Comparison of ENCODE assay signal across 16 cellular contexts in the genomic region with DNA sequence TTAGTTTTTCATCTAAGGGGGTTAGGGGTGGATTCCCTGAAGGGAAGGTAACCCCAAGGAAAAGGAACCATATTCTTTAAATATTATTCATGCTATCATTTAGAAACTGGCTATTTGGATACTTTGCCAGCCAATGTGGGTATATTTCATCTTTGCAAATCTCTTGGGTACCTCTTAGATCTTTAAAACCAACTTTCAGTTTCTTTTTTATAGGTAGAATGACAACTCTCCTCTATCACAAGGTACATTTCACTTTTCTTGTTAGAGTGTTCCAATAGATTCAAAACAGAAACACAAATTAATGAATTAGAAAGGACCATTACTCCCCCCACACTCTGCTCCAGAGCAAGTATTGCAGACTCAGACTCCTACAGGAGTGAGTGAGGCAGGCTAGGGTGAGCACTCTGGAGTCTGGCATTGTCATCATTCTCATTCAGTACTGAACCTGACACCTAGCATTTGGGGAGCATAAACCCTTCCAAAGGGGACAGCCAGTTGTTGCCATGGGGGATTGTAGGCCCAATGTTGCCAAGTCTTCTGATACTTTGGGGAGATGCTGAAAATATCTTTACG. TPM values are rescaled to one million over a fixed set of nuclear protein-coding genes. Genes with fewer than 3 reads are reported as not detected.
DNase-seq lines count a peak whose midpoint lies in the region; ATAC-seq and TF ChIP-seq lines count a peak whose summit lies in the region.
"Had no signal": no experiment of that assay in that cellular context is flagged by ENCODE, and none has a peak within 500 bp of the region (broad histone marks: within the 10 kb centered on the region; RNA-seq: fewer than 3 reads in every experiment).

No MANE protein-coding gene starts in this region.

- H3K27ac Mint-ChIP-seq in CD8-positive, alpha-beta memory T cell, result peak overlapping the region in 6 of 8 donors; percentile 25 to 86 (median 70)
- peak overlapping the region; percentile 63 for H3K27ac Mint-ChIP-seq in activated CD8-positive, alpha-beta T cell treated with anti-CD3 and anti-CD28 coated beads for 36 hours
- peak overlapping the region; percentile 83 to 100 (median 97) for H3K27ac Mint-ChIP-seq in naive thymus-derived CD4-positive, alpha-beta T cell
- H3K27ac Mint-ChIP-seq: B cell, nephron progenitor cell had no signal

- peaks cover 50% of the 10 kb centered on the region for H3K4me1 ChIP-seq in CD8-positive, alpha-beta memory T cell (ENCODE audit: insufficient read depth, low read length)
- peaks cover 9 to 44% of the 10 kb centered on the region in 2 donors for H3K4me1 ChIP-seq in naive thymus-derived CD4-positive, alpha-beta T cell (ENCODE audit: control insufficient read depth in 2 of 2, insufficient read depth in 2 of 2, low read length in 2 of 2)
- no peaks in the 10 kb centered on the region for H3K4me1 ChIP-seq in colonic mucosa

- intact Hi-C loops in activated CD8-positive, alpha-beta T cell treated with anti-CD3 and anti-CD28 coated beads for 36 hours (cut with micrococcal nuclease), result no loop called here
- intact Hi-C loops in naive thymus-derived CD4-positive, alpha-beta T cell (cut with micrococcal nuclease), result loop anchor here in 1 of 2 donors (1.0 to 10.0 kb wide), 3 partner anchors 13 to 239 kb away; partner anchors contain the start of genes MACO1 and SYF2
- intact Hi-C loops in colonic mucosa (cut with DNase I), result no loop called here

- no peak overlapping the region for H3K9ac ChIP-seq in colonic mucosa (ENCODE audit: low read depth in 2 of 2, low read length in 2 of 2)

- POLR2A ChIA-PET in CD8-positive, alpha-beta memory T cell (lab: Charles Lee), result no interaction called here
- POLR2A ChIA-PET in activated CD8-positive, alpha-beta T cell treated with anti-CD3 and anti-CD28 coated beads for 36 hours (lab: Charles Lee), result no interaction called here
- POLR2A ChIA-PET in naive thymus-derived CD4-positive, alpha-beta T cell (lab: Charles Lee), result interaction anchor here (1.0 to 4.0 kb wide), 4 partner anchors 9 to 226 kb away, joined by 3 to 24 read pairs (median 6); partner anchors contain the start of genes MACO1 and RSRP1

- no peaks in the 10 kb centered on the region for H3K9me3 ChIP-seq in CD8-positive, alpha-beta memory T cell (ENCODE audit: low read length)
- H3K9me3 ChIP-seq in naive thymus-derived CD4-positive, alpha-beta T cell (ENCODE audit: control insufficient read depth in 2 of 3, low read length in 3 of 3), result no peaks in the 10 kb centered on the region
- H3K9me3 ChIP-seq in colonic mucosa, result no peaks in the 10 kb centered on the region

- TF ChIP-seq CTCF in activated CD8-positive, alpha-beta T cell treated with anti-CD3 and anti-CD28 coated beads for 36 hours (IDR thresholded peaks at IDR 0.05), result no peak
- TF ChIP-seq CTCF in colonic mucosa (IDR thresholded peaks at IDR 0.05), result no peak

- peak overlapping the region; percentile 14 for H3K4me3 ChIP-seq in CD8-positive, alpha-beta memory T cell (ENCODE audit: low read length)
- peak overlapping the region; percentile 37 for H3K4me3 ChIP-seq in naive thymus-derived CD4-positive, alpha-beta T cell (ENCODE audit: low read length)
- no peak overlapping the region for H3K4me3 ChIP-seq in colonic mucosa
- H3K4me3 ChIP-seq: lung had no signal

- peaks cover 0 to 41% (median 4%) of the 10 kb centered on the region in 3 donors for H3K36me3 Mint-ChIP-seq in CD8-positive, alpha-beta memory T cell
- H3K36me3 Mint-ChIP-seq in activated CD8-positive, alpha-beta T cell treated with anti-CD3 and anti-CD28 coated beads for 36 hours (ENCODE audit: low read depth), result peaks cover 4% of the 10 kb centered on the region
- peaks cover 0 to 14% (median 13%) of the 10 kb centered on the region in 5 donors for H3K36me3 Mint-ChIP-seq in naive thymus-derived CD4-positive, alpha-beta T cell

- H3K27me3 ChIP-seq in CD8-positive, alpha-beta memory T cell (ENCODE audit: insufficient read depth, low read length, poor library complexity, severe bottlenecking), result no peaks in the 10 kb centered on the region
- H3K27me3 ChIP-seq in naive thymus-derived CD4-positive, alpha-beta T cell (ENCODE audit: control insufficient read depth in 2 of 2, insufficient read depth in 2 of 2, low read length in 2 of 2), result no peaks in the 10 kb centered on the region
- H3K27me3 ChIP-seq in colonic mucosa, result no peaks in the 10 kb centered on the region

- CTCF ChIA-PET in CD8-positive, alpha-beta memory T cell (lab: Charles Lee), result no interaction called here
- CTCF ChIA-PET in activated CD8-positive, alpha-beta T cell treated with anti-CD3 and anti-CD28 coated beads for 36 hours (lab: Charles Lee), result no interaction called here
- CTCF ChIA-PET in naive thymus-derived CD4-positive, alpha-beta T cell (lab: Charles Lee), result interaction anchor here (2.2 kb wide), 1 partner anchor 42 kb away, joined by 5 read pairs; no protein-coding TSS in a partner anchor

- no peaks in the 10 kb centered on the region for H3K9me3 Mint-ChIP-seq in CD8-positive, alpha-beta memory T cell
- H3K9me3 Mint-ChIP-seq in activated CD8-positive, alpha-beta T cell treated with anti-CD3 and anti-CD28 coated beads for 36 hours, result no peaks in the 10 kb centered on the region
- no peaks in the 10 kb centered on the region for H3K9me3 Mint-ChIP-seq in naive thymus-derived CD4-positive, alpha-beta T cell
- H3K9me3 Mint-ChIP-seq: nephron progenitor cell had no signal

- no peaks in the 10 kb centered on the region for H3K27me3 Mint-ChIP-seq in CD8-positive, alpha-beta memory T cell
- no peaks in the 10 kb centered on the region for H3K27me3 Mint-ChIP-seq in activated CD8-positive, alpha-beta T cell treated with anti-CD3 and anti-CD28 coated beads for 36 hours
- H3K27me3 Mint-ChIP-seq in naive thymus-derived CD4-positive, alpha-beta T cell, result no peaks in the 10 kb centered on the region
- H3K27me3 Mint-ChIP-seq: B cell had no signal

- peak overlapping the region in 6 of 7 donors; percentile 14 to 60 (median 52) for H3K4me3 Mint-ChIP-seq in CD8-positive, alpha-beta memory T cell
- H3K4me3 Mint-ChIP-seq in activated CD8-positive, alpha-beta T cell treated with anti-CD3 and anti-CD28 coated beads for 36 hours, result peak overlapping the region; percentile 26
- H3K4me3 Mint-ChIP-seq in naive thymus-derived CD4-positive, alpha-beta T cell, result peak overlapping the region; percentile 73 to 87 (median 81)
- H3K4me3 Mint-ChIP-seq: B cell, nephron progenitor cell had no signal

- peak in 1 of 5 donors; percentile 26 for DNase-seq in CD8-positive, alpha-beta memory T cell
- DNase-seq in activated CD8-positive, alpha-beta T cell treated with anti-CD3 and anti-CD28 coated beads for 36 hours, result no peak
- peak in 6 of 9 donors; percentile 19 to 34 (median 29) for DNase-seq in naive thymus-derived CD4-positive, alpha-beta T cell
- DNase-seq in colonic mucosa (no peak), SKM-1 treated with dmso at 0.1 percent for 144 hours (lab: John Stamatoyannopoulos, UW; ENCODE audit: unreplicated experiment) (no peak), LoVo (ENCODE audit: low spot score) (no peak)
- DNase-seq: DMS 273 treated with DMSO at 0.1 percent for 48 hours, erythroblast, GOT3, NCI-H2029 treated with DMSO at 0.1 percent for 48 hours, NCI-H748 treated with DMSO at 0.1 percent for 48 hours, nephron progenitor cell had no signal

- no peaks in the 10 kb centered on the region for H3K36me3 ChIP-seq in CD8-positive, alpha-beta memory T cell (ENCODE audit: insufficient read depth, low read length)
- H3K36me3 ChIP-seq in naive thymus-derived CD4-positive, alpha-beta T cell (ENCODE audit: control insufficient read depth in 2 of 3, insufficient read depth in 3 of 3, low read length in 3 of 3), result peaks cover 0 to 3% (median 0%) of the 10 kb centered on the region in 3 experiments
- H3K36me3 ChIP-seq in colonic mucosa, result no peaks in the 10 kb centered on the region

- no peak overlapping the region for H3K27ac ChIP-seq in CD8-positive, alpha-beta memory T cell (ENCODE audit: low read depth, low read length)
- H3K27ac ChIP-seq in naive thymus-derived CD4-positive, alpha-beta T cell (ENCODE audit: low read depth, low read length), result peak overlapping the region; percentile 66
- no peak overlapping the region for H3K27ac ChIP-seq in colonic mucosa

- H3K4me1 Mint-ChIP-seq in CD8-positive, alpha-beta memory T cell, result peaks cover 29 to 63% (median 32%) of the 10 kb centered on the region in 3 donors
- H3K4me1 Mint-ChIP-seq in activated CD8-positive, alpha-beta T cell treated with anti-CD3 and anti-CD28 coated beads for 36 hours (ENCODE audit: low read depth), result peaks cover 59% of the 10 kb centered on the region
- peaks cover 37 to 79% (median 71%) of the 10 kb centered on the region in 7 donors for H3K4me1 Mint-ChIP-seq in naive thymus-derived CD4-positive, alpha-beta T cell

- ATAC-seq in GM21529 (IDR thresholded peaks at IDR 0.05; ENCODE audit: unreplicated experiment) (peak; percentile 44), GM21717 (IDR thresholded peaks at IDR 0.05; ENCODE audit: unreplicated experiment) (no peak)
- peak; percentile 42 for ATAC-seq in activated CD8-positive, alpha-beta T cell treated with anti-CD3 and anti-CD28 coated beads for 36 hours
- peak; percentile 60 for ATAC-seq in naive thymus-derived CD4-positive, alpha-beta T cell

RNA-seq across cellular contexts. Expression of gene MACO1, which starts 43.0 kb away (rescaled TPM):
- total RNA-seq in CD8-positive, alpha-beta memory T cell, result 10 to 100 TPM; 14.7 to 15.6 TPM
- polyA plus RNA-seq in CD8-positive, alpha-beta memory T cell, result 7.5 TPM
- 10 to 100 TPM; 17.1 to 18.0 TPM for total RNA-seq in activated CD8-positive, alpha-beta T cell treated with anti-CD3 and anti-CD28 coated beads for 36 hours
- 10 to 100 TPM; 16.7 to 25.9 (median 22.0) TPM for total RNA-seq in naive thymus-derived CD4-positive, alpha-beta T cell
- 1 to 10 TPM; 8.8 to 9.8 TPM for polyA plus RNA-seq in naive thymus-derived CD4-positive, alpha-beta T cell
- 10 to 100 TPM; 17.7 to 28.2 TPM for total RNA-seq in colonic mucosa

RNA-seq across cellular contexts. Expression of gene RHCE, which starts 53.1 kb away (rescaled TPM):
- under 1 TPM; 0.26 to 0.33 TPM for total RNA-seq in CD8-positive, alpha-beta memory T cell
- polyA plus RNA-seq in CD8-positive, alpha-beta memory T cell, result 0.18 TPM
- total RNA-seq in activated CD8-positive, alpha-beta T cell treated with anti-CD3 and anti-CD28 coated beads for 36 hours, result under 1 TPM; 0.50 to 0.56 TPM
- total RNA-seq in naive thymus-derived CD4-positive, alpha-beta T cell, result 1 to 10 TPM in 1 of 5 experiments, under 1 TPM in 3, not detected in 1; 0.40 to 1.3 (median 0.69) TPM
- polyA plus RNA-seq in naive thymus-derived CD4-positive, alpha-beta T cell, result 1 to 10 TPM in 1 of 2 donors, under 1 TPM in 1; 0.61 to 1.0 TPM
- under 1 TPM; 0.27 to 0.32 TPM for total RNA-seq in colonic mucosa
- total RNA-seq: B cell had no signal

Comparison
In these comparisons a context has a peak if more than half of its experiments do, and no peak if none do; other contexts are left out.
1. DNase-seq: peak in naive thymus-derived CD4-positive, alpha-beta T cell (6 of 9); none in activated CD8-positive, alpha-beta T cell treated with anti-CD3 and anti-CD28 coated beads for 36 hours (single experiment), colonic mucosa (single experiment), SKM-1 treated with dmso at 0.1 percent for 144 hours (single experiment) and LoVo (single experiment).
2. H3K4me3 Mint-ChIP-seq: peak in every context shown above with its lines; median percentile 81 in naive thymus-derived CD4-positive, alpha-beta T cell; 52 in CD8-positive, alpha-beta memory T cell; 26 in activated CD8-positive, alpha-beta T cell treated with anti-CD3 and anti-CD28 coated beads for 36 hours.
3. Peak in every context shown above with its lines, with median percentiles within 50 percentile points of each other: H3K27ac Mint-ChIP-seq.